8 cellular contexts compared by ENCODE assay signal in genomic region chr6:43407296-43407695, GRCh38. TPM values are rescaled to one million over a fixed set of nuclear protein-coding genes. Genes with fewer than 3 reads are reported as not detected.
"Had no signal": no experiment of that assay in that cellular context is flagged by ENCODE, and none has a peak within 500 bp of the region (broad histone marks: within the 10 kb centered on the region; RNA-seq: fewer than 3 reads in every experiment).

No MANE protein-coding gene starts in this region.

- H3K4me3 Mint-ChIP-seq: H9, IgD-negative memory B cell had no signal

- H2AFZ ChIP-seq: GM23248 had no signal

- H3K27ac Mint-ChIP-seq: H9, IgD-negative memory B cell had no signal

- H3K27ac ChIP-seq: GM23248, HL-60 had no signal

- FAIRE-seq: H54, HepG2 had no signal

- H3K9ac ChIP-seq: GM23248 had no signal

- H3K4me3 ChIP-seq: GM23248 had no signal

- ATAC-seq: HepG2 had no signal

- H3K4me1 Mint-ChIP-seq: H9 had no signal

- DNase-seq: GM23248, GOT3, H9, HCEC 1CT had no signal

RNA-seq across cellular contexts. Expression of gene DLK2, which starts 48.1 kb away (rescaled TPM):
- polyA plus RNA-seq: IgD-negative memory B cell had no signal
